Comparison of ENCODE assay signal across 8 cellular contexts in the genomic region with DNA sequence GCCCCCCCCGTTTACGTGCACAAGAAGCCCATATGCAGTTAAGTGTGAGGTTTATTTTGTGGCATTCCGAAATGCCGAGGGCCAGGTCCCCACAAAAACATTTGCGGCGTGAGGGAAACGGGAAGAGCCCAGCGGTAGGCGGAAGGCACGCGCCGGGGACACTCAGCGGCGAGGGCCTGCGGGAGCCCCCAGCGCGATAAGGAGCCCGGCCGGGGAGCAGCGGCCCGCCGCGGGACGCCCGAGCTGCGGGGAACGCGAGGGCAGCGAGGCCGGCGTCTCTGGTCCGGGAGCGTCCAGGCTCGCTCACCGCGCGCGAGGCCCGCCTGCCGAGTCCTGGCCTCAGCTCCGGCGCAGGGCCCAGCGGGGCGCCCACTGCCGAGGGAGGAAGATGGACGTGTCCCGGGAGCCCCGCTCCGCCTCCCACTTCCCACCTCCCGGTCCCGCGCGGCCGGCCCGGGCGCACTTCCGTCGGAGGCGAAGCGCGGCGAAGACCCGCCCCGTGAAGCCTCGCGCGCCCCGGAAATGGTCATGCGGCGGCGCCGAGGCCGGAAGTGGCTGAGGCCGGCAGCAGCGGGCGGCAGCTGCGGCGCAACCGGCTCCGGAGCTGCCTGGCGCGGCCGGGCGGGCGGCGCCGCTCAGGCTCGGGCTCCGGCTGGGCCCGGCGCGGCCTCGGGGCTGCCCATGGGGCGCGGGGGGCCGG. TPM values are rescaled to one million over a fixed set of nuclear protein-coding genes. Genes with fewer than 3 reads are reported as not detected.
DNase-seq lines count a peak whose midpoint lies in the region; ATAC-seq, FAIRE-seq and TF ChIP-seq lines count a peak whose summit lies in the region.

A gene with protein sequence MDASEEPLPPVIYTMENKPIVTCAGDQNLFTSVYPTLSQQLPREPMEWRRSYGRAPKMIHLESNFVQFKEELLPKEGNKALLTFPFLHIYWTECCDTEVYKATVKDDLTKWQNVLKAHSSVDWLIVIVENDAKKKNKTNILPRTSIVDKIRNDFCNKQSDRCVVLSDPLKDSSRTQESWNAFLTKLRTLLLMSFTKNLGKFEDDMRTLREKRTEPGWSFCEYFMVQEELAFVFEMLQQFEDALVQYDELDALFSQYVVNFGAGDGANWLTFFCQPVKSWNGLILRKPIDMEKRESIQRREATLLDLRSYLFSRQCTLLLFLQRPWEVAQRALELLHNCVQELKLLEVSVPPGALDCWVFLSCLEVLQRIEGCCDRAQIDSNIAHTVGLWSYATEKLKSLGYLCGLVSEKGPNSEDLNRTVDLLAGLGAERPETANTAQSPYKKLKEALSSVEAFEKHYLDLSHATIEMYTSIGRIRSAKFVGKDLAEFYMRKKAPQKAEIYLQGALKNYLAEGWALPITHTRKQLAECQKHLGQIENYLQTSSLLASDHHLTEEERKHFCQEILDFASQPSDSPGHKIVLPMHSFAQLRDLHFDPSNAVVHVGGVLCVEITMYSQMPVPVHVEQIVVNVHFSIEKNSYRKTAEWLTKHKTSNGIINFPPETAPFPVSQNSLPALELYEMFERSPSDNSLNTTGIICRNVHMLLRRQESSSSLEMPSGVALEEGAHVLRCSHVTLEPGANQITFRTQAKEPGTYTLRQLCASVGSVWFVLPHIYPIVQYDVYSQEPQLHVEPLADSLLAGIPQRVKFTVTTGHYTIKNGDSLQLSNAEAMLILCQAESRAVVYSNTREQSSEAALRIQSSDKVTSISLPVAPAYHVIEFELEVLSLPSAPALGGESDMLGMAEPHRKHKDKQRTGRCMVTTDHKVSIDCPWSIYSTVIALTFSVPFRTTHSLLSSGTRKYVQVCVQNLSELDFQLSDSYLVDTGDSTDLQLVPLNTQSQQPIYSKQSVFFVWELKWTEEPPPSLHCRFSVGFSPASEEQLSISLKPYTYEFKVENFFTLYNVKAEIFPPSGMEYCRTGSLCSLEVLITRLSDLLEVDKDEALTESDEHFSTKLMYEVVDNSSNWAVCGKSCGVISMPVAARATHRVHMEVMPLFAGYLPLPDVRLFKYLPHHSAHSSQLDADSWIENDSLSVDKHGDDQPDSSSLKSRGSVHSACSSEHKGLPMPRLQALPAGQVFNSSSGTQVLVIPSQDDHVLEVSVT (plus strand): TSS at position 536 of the 700 bp plus-strand sequence. CDS start 185 bp downstream, outside the sequence.

- peak; percentile 44 for ATAC-seq in GM19468 (IDR thresholded peaks at IDR 0.05; ENCODE audit: extremely low read depth, unreplicated experiment)

- DNase-seq in COR-L47 (lab: John Stamatoyannopoulos, UW) (peak; percentile 79), HTR-8/SVneo (ENCODE audit: insufficient read length, low spot score) (peak; percentile 87), OCI-M2 (lab: John Stamatoyannopoulos, UW; ENCODE audit: unreplicated experiment) (peak; percentile 79), epithelial cell of proximal tubule (ENCODE audit: low read depth) (no peak)
- DNase-seq in activated T-cell treated with anti-CD3 and anti-CD28 coated beads, Interleukin-2, amount 50 U/mL, for 1 hour = peak; percentile 77
- DNase-seq in stimulated activated CD8-positive, alpha-beta memory T cell treated with anti-CD3 and anti-CD28 coated beads, Interleukin-4, amount 100 ng/mL, for 24 hours (ENCODE audit: low read depth) = peak; percentile 75

- H3K4me3 ChIP-seq in epithelial cell of proximal tubule (ENCODE audit: low read depth, low read length) = peak within 1 kb of the TSS; percentile 85
- peak within 1 kb of the TSS; percentile 78 to 90 for H3K4me3 ChIP-seq in mucosa of rectum (ENCODE audit: low read length in 2 of 2)

- peaks cover 4 to 12% of the 10 kb centered on the region in 2 donors for H3K4me1 ChIP-seq in mucosa of rectum (ENCODE audit: control insufficient read depth in 2 of 2, insufficient read depth in 2 of 2, low read length in 2 of 2)

- H3K27ac ChIP-seq in mucosa of rectum (ENCODE audit: low read depth in 2 of 2, low read length in 2 of 2) = peak within 1 kb of the TSS; percentile 91

- H3K36me3 ChIP-seq in mucosa of rectum (ENCODE audit: control insufficient read depth in 2 of 2, insufficient read depth in 2 of 2, low read length in 2 of 2) = no peaks in the 10 kb centered on the region

- peak; percentile 38 for FAIRE-seq in HTR-8/SVneo (lab: Jason Lieb, UNC)

- peak within 1 kb of the TSS; percentile 84 to 93 for H3K9ac ChIP-seq in mucosa of rectum (ENCODE audit: low read depth in 1 of 2, low read length in 2 of 2)

- H3K27me3 ChIP-seq in mucosa of rectum (ENCODE audit: control insufficient read depth in 2 of 2, insufficient read depth in 2 of 2, low read length in 2 of 2) = no peaks in the 10 kb centered on the region

- no peak for TF ChIP-seq CTCF in epithelial cell of proximal tubule (conservative IDR thresholded peaks at IDR 0.05; ENCODE audit: low read depth, low read length)

- no peaks in the 10 kb centered on the region for H3K9me3 ChIP-seq in mucosa of rectum (ENCODE audit: control insufficient read depth in 2 of 2, low read length in 2 of 2)

RNA-seq across cellular contexts. Expression of the gene that starts here (rescaled TPM):
- total RNA-seq in epithelial cell of proximal tubule = 20.0 and 21.8 TPM in 2 replicates
